In the genomic region with DNA sequence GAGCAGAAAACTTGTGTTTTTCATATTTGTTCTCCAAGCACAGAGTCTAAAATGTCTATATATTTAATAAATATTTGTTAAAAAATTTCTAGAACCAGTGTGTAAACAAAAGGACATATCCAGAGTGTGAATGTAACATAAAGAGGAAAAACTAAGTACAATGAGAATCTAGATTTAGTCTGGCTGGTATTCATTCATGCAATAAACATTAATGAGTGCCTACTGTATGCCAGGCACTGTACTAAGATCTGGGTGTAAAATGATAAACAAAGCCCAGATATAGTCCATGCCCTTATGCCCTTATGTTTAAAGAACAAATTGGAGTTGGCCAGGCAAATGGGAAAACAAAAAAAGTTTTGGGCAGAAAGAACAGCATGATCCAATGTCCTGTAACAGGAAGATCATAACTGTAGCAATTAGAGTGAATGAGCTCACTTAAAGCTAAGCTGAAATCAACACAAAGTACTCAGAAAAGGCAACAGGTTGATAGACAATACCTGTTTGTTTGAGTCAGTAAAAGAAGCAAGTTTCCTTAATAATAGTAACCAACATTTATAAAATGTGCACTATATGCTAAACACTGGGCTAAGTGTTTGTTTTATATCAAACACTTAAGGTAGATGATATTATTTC, we compare ENCODE assay signal across 15 cellular contexts.
"Had no signal": no experiment of that assay in that cellular context is flagged by ENCODE, and none has a peak within 500 bp of the region (broad histone marks: within the 10 kb centered on the region; RNA-seq: fewer than 3 reads in every experiment).

No MANE protein-coding gene starts in this region.

- H3K27me3 Mint-ChIP-seq: activated CD4-positive, alpha-beta memory T cell treated with anti-CD3 and anti-CD28 coated beads for 36 hours; activated naive CD8-positive, alpha-beta T cell treated with anti-CD3 and anti-CD28 coated beads, Interleukin-2, amount 50 U/mL, for 24 hours; stimulated activated naive B cell treated with anti-CD40 and anti-IgM and Interleukin-4, amounts not matched to agents 10 μg/mL and 1 μg/mL and 100 μg/mL, for 72 hours had no signal

- H3K9me3 Mint-ChIP-seq: activated CD4-positive, alpha-beta memory T cell treated with anti-CD3 and anti-CD28 coated beads for 36 hours; activated naive CD8-positive, alpha-beta T cell treated with anti-CD3 and anti-CD28 coated beads, Interleukin-2, amount 50 U/mL, for 24 hours; activated T-helper 1 cell treated with anti-CD3 and anti-CD28 coated beads, Interleukin-12 subunit alpha, Interleukin-12 subunit beta, Interleukin-2, Interleukin-4 antibody, amounts not matched to agents 30 ng/mL and 10 ng/mL and 1 ng/mL, durations not matched to agents 14 hours and 24 hours and 36 hours had no signal

- H3K27ac Mint-ChIP-seq: activated T-helper 1 cell treated with anti-CD3 and anti-CD28 coated beads, Interleukin-12 subunit alpha, Interleukin-12 subunit beta, Interleukin-2, Interleukin-4 antibody, amounts not matched to agents 30 ng/mL and 10 ng/mL and 1 ng/mL, durations not matched to agents 14 hours and 24 hours and 36 hours; stimulated activated naive B cell treated with anti-CD40 and anti-IgM and Interleukin-4, amounts not matched to agents 10 μg/mL and 1 μg/mL and 100 μg/mL, for 72 hours had no signal

- ATAC-seq: activated naive CD8-positive, alpha-beta T cell treated with anti-CD3 and anti-CD28 coated beads, Interleukin-2, amount 50 U/mL, for 24 hours; gastrocnemius medialis; left lobe of liver; stimulated activated naive B cell treated with anti-CD40 and anti-IgM and Interleukin-4, amounts not matched to agents 10 μg/mL and 1 μg/mL and 100 μg/mL, for 72 hours had no signal

- H3K4me3 Mint-ChIP-seq: activated CD4-positive, alpha-beta memory T cell treated with anti-CD3 and anti-CD28 coated beads for 36 hours had no signal

- DNase-seq: activated CD4-positive, alpha-beta memory T cell treated with anti-CD3 and anti-CD28 coated beads for 36 hours; activated naive CD8-positive, alpha-beta T cell treated with anti-CD3 and anti-CD28 coated beads, Interleukin-2, amount 50 U/mL, for 24 hours; activated T-cell treated with anti-CD3 and anti-CD28 coated beads for 4 hours; anterior cingulate cortex; erythroblast; gastrocnemius medialis; head of caudate nucleus; kidney; spleen; stimulated activated CD4-positive, alpha-beta T cell treated with anti-CD3 and anti-CD28 coated beads, Interleukin-4, amount 100 ng/mL, for 4 hours; stimulated activated naive B cell treated with anti-CD40 and anti-IgM and Interleukin-4, amounts not matched to agents 10 μg/mL and 1 μg/mL and 100 μg/mL, for 72 hours; T1000; thyroid gland had no signal
